In the genomic region with DNA sequence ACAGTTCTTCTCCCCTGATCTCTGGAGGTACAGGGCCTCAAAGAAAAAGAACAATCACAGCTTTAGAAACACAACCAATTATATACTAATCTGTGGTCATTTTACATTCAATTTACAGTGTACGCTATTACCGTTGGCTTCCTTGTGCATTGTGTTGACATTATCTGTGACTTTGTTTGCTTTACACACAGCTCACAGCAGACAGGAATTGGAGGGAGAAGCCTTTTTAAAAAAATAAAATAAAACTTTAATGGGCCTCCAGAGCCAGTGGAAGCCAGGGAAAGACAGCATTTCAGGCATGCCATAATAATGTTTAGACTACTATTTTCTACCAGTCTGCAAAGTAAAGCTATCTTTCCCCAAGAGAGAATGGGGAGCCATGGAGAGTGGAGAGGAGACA, we compare ENCODE assay signal across 1 cellular context.
TF ChIP-seq lines count a peak whose summit lies in the region.

No MANE protein-coding gene starts in this region.

TF ChIP-seq in IMR-90, 13 proteins besides CTCF, POLR2A, EP300 and RAD21:
- TF ChIP-seq RFX5 (IDR thresholded peaks at IDR 0.05; ENCODE audit: low read depth, low read length): no peak
- TF ChIP-seq NFE2L2 (IDR thresholded peaks at IDR 0.05; ENCODE audit: low read depth, low read length): no peak
- TF ChIP-seq MAZ (IDR thresholded peaks at IDR 0.05; ENCODE audit: borderline replicate concordance, low read depth, low read length): no peak
- TF ChIP-seq CHD1 (IDR thresholded peaks at IDR 0.05; ENCODE audit: low read depth, low read length): no peak
- TF ChIP-seq, protein P1, sequence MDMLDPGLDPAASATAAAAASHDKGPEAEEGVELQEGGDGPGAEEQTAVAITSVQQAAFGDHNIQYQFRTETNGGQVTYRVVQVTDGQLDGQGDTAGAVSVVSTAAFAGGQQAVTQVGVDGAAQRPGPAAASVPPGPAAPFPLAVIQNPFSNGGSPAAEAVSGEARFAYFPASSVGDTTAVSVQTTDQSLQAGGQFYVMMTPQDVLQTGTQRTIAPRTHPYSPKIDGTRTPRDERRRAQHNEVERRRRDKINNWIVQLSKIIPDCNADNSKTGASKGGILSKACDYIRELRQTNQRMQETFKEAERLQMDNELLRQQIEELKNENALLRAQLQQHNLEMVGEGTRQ (IDR thresholded peaks at IDR 0.05; ENCODE audit: low read depth, low read length): no peak
- TF ChIP-seq MAFK (IDR thresholded peaks at IDR 0.05; ENCODE audit: low read depth, low read length): no peak
- TF ChIP-seq BHLHE40 (IDR thresholded peaks at IDR 0.05; ENCODE audit: low read depth, low read length): no peak
- no peak for TF ChIP-seq CEBPB (IDR thresholded peaks at IDR 0.05; ENCODE audit: low read depth, low read length)
TF ChIP-seq in IMR-90: peak in this region for 0.
